In the genomic region with DNA sequence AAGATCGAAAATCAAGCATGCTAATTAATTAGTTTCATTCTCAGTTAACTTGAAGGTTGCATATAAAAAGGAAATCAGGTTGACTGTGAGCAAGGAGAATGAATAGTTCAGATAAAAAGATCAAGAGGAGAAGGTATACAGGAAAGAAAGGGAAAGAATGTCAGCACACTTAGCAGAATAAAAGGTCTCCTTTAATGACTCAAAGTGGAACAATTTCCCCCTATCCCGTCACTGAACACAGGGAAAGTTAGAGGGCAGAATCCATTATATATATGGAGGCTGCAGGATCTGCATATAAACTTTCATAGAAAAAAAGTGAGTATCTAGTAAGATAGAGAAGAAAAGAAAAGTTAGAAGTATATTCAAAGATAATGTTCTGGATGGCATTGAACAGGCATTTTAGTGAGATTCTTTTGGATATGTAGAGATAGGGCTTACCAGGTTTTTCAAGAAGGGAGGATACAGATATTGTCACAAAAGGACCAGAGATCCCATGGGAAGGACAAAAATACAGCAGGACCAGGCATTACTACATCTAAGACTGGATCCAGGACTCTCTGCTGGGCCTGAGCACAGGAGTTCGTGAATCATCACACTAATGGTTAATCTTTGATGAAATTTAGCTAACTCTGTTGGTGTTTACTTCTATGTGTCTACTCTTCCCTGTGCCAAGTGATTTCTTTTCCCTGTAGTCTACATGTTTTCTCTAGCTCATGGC, we compare ENCODE assay signal across 21 cellular contexts.
"Had no signal": no experiment of that assay in that cellular context is flagged by ENCODE, and none has a peak within 500 bp of the region (broad histone marks: within the 10 kb centered on the region; RNA-seq: fewer than 3 reads in every experiment).

No MANE protein-coding gene starts in this region.

- ATAC-seq: gastrocnemius medialis; heart right ventricle; naive thymus-derived CD8-positive, alpha-beta T cell had no signal

- H3K36me3 Mint-ChIP-seq: memory B cell; naive thymus-derived CD8-positive, alpha-beta T cell had no signal

- H3K27ac Mint-ChIP-seq: endodermal cell; memory B cell; naive thymus-derived CD8-positive, alpha-beta T cell; stimulated activated naive CD8-positive, alpha-beta T cell treated with anti-CD3 and anti-CD28 coated beads, Interleukin-15, Interleukin-2, amounts not matched to agents 100 ng/mL and 50 ng/mL, for 24 hours had no signal

- H3K4me1 ChIP-seq: gastrocnemius medialis, heart right ventricle, left ventricle myocardium inferior, right atrium auricular region, suprapubic skin had no signal

- H3K4me3 ChIP-seq: cardiac muscle cell, gastrocnemius medialis, heart right ventricle, left ventricle myocardium inferior, right atrium auricular region, suprapubic skin had no signal

- H3K27ac ChIP-seq: cardiac muscle cell, gastrocnemius medialis, heart right ventricle, left ventricle myocardium inferior, right atrium auricular region, suprapubic skin had no signal

- FAIRE-seq: islet of Langerhans, small intestine had no signal

- H3K36me3 ChIP-seq: cardiac muscle cell, gastrocnemius medialis, heart right ventricle, left ventricle myocardium inferior, right atrium auricular region, suprapubic skin had no signal

- H3K27me3 Mint-ChIP-seq: memory B cell; naive thymus-derived CD8-positive, alpha-beta T cell; stimulated activated naive CD8-positive, alpha-beta T cell treated with anti-CD3 and anti-CD28 coated beads, Interleukin-15, Interleukin-2, amounts not matched to agents 100 ng/mL and 50 ng/mL, for 24 hours had no signal

- H3K9me3 ChIP-seq: gastrocnemius medialis, suprapubic skin had no signal

- H3K4me1 Mint-ChIP-seq: endodermal cell; memory B cell; naive thymus-derived CD8-positive, alpha-beta T cell had no signal

- H3K4me3 Mint-ChIP-seq: endodermal cell; memory B cell; naive thymus-derived CD8-positive, alpha-beta T cell; stimulated activated naive CD8-positive, alpha-beta T cell treated with anti-CD3 and anti-CD28 coated beads, Interleukin-15, Interleukin-2, amounts not matched to agents 100 ng/mL and 50 ng/mL, for 24 hours had no signal

- DNase-seq: activated CD4-positive, alpha-beta T cell treated with anti-CD3 and anti-CD28 coated beads, Interleukin-2, amount 50 U/mL, for 4 hours; activated CD4-positive, CD25-positive, alpha-beta regulatory T cell treated with anti-CD3 and anti-CD28 coated beads, Interleukin-2, amount 50 U/mL, for 72 hours; activated naive CD4-positive, alpha-beta T cell treated with Interleukin-2 at 50 U/mL for 16 hours; activated T-cell treated with anti-CD3 and anti-CD28 coated beads for 4 hours; anterior cingulate cortex; endodermal cell; erythroblast; gastrocnemius medialis; heart right ventricle; left ventricle myocardium inferior; naive thymus-derived CD8-positive, alpha-beta T cell; posterior cingulate gyrus; small intestine; T-helper 9 cell; trophoblast cell had no signal

- H3K27me3 ChIP-seq: cardiac muscle cell, gastrocnemius medialis, heart right ventricle, right atrium auricular region, suprapubic skin had no signal
